Comparison of ENCODE assay signal across 18 cellular contexts in genomic region chr12:52493172-52493571, GRCh38. TPM values are rescaled to one million over a fixed set of nuclear protein-coding genes. Genes with fewer than 3 reads are reported as not detected.
"Had no signal": no experiment of that assay in that cellular context is flagged by ENCODE, and none has a peak within 500 bp of the region (broad histone marks: within the 10 kb centered on the region; RNA-seq: fewer than 3 reads in every experiment).

TSS of gene KRT6A (minus strand) at chr12:52493257. CDS start at chr12:52493188, 69 bp downstream.

- DNase-seq: activated CD4-positive, alpha-beta T cell treated with anti-CD3 and anti-CD28 coated beads for 4 hours; activated CD8-positive, alpha-beta memory T cell treated with anti-CD3 and anti-CD28 coated beads, Interleukin-2, amount 50 U/mL, for 48 hours; activated CD8-positive, alpha-beta T cell treated with anti-CD3 and anti-CD28 coated beads, Interleukin-2, amount 10 ng/mL, durations not matched to agents 7 days and 5 days; activated naive CD4-positive, alpha-beta T cell treated with anti-CD3 and anti-CD28 coated beads for 36 hours; adrenal gland; central memory CD4-positive, alpha-beta T cell; effector CD8-positive, alpha-beta T cell; glutamatergic neuron; left colon; sigmoid colon; stimulated activated CD4-positive, alpha-beta T cell treated with anti-CD3 and anti-CD28 coated beads, Interleukin-4, amount 100 ng/mL, for 1 hour; stomach; T-helper 1 cell; thyroid gland; WERI-Rb-1 had no signal

- H3K27me3 ChIP-seq: adrenal gland, sigmoid colon, thyroid gland had no signal

- H3K4me1 ChIP-seq: adrenal gland, prostate gland had no signal

- H3K27ac ChIP-seq: prostate gland, sigmoid colon, stomach, thyroid gland, WERI-Rb-1 had no signal

- H3K36me3 ChIP-seq: adrenal gland, prostate gland, sigmoid colon, stomach, thyroid gland, WERI-Rb-1 had no signal

- H3K4me3 ChIP-seq: adrenal gland, coronary artery, prostate gland, sigmoid colon, stomach, thyroid gland had no signal

- H3K9me3 ChIP-seq: adrenal gland, prostate gland, sigmoid colon, stomach, thyroid gland had no signal

RNA-seq across cellular contexts. Expression of gene KRT6A, which starts in this region (rescaled TPM):
- total RNA-seq: activated CD8-positive, alpha-beta T cell treated with anti-CD3 and anti-CD28 coated beads, Interleukin-2, amount 10 ng/mL, durations not matched to agents 7 days and 5 days; activated naive CD4-positive, alpha-beta T cell treated with anti-CD3 and anti-CD28 coated beads for 36 hours; left colon; mucosa of gallbladder; sigmoid colon had no signal
